Comparison of ENCODE assay signal across 1 cellular context in the genomic region with DNA sequence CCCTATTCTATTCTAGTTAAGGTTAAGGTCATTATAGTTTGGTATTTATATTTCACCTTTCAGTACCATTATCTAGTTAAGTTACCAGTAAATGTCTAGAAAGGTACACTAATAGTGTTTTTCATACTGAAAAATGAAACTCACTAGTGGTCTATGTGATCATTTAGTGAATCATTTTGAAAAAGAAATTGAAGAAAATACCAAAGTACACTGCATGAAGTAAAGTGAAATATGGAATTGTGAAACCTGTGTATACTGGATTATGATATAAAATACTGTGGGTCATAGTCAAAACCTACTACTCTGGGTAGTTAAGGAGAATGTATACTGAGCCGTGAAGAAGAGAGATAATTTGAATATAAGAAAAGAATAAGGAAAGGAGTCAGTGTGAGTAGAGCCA.
TF ChIP-seq lines count a peak whose summit lies in the region.

No MANE protein-coding gene starts in this region.

TF ChIP-seq in GM12878, 131 proteins besides CTCF, POLR2A, EP300 and RAD21:
- TF ChIP-seq ZNF24 (IDR thresholded peaks at IDR 0.05), result peak; percentile 70
- peak; percentile 70; the same call in 1 of the 2 replicates for TF ChIP-seq TCF7 (IDR thresholded peaks at IDR 0.05; ENCODE audit: borderline replicate concordance)
- TF ChIP-seq FOXM1 (IDR thresholded peaks at IDR 0.05; ENCODE audit: low read depth, low read length), result peak; percentile 85; the same call in 1 of the 2 replicates
- peak in 1 of 2 experiments; percentile 76; a peak in 1 of 4 replicates for TF ChIP-seq CEBPB (IDR thresholded peaks at IDR 0.05; ENCODE audit: borderline replicate concordance in 1 of 2, low read depth in 2 of 2, low read length in 2 of 2)
- TF ChIP-seq MTA2 (IDR thresholded peaks at IDR 0.05; ENCODE audit: low read depth), result peak; percentile 97
- TF ChIP-seq NFIC (IDR thresholded peaks at IDR 0.05; ENCODE audit: low read depth, low read length), result peak; percentile 99
- peak; percentile 91 to 96 for TF ChIP-seq IKZF2 (IDR thresholded peaks at IDR 0.05)
- TF ChIP-seq RCOR1 (conservative IDR thresholded peaks at IDR 0.05; ENCODE audit: low read depth, low read length), result 0 out of 2 replicates have a peak, but pooled peaks have one; percentile 49
- TF ChIP-seq ATF7 (IDR thresholded peaks at IDR 0.05; ENCODE audit: low read depth), result peak; percentile 94
- 0 out of 2 replicates have a peak, but pooled peaks have one; percentile 52 for TF ChIP-seq MEF2A (IDR thresholded peaks at IDR 0.05; ENCODE audit: insufficient read depth, low read depth, low read length)
- peak; percentile 85 for TF ChIP-seq TBL1XR1 (IDR thresholded peaks at IDR 0.05; ENCODE audit: low read depth, low read length)
- TF ChIP-seq GABPA (IDR thresholded peaks at IDR 0.05; ENCODE audit: low read depth), result peak; percentile 72; the same call in 1 of the 2 replicates
- TF ChIP-seq GATAD2B (conservative IDR thresholded peaks at IDR 0.05; ENCODE audit: low read depth), result 0 out of 2 replicates have a peak, but pooled peaks have one; percentile 39
- TF ChIP-seq CREB1 (IDR thresholded peaks at IDR 0.05; ENCODE audit: low read depth), result peak; percentile 14; the same call in 1 of the 2 replicates
- peak; percentile 66; the same call in 1 of the 2 replicates for TF ChIP-seq CREM (IDR thresholded peaks at IDR 0.05; ENCODE audit: low read depth)
- peak; percentile 14 to 63; a peak in 2 of 4 replicates for TF ChIP-seq BHLHE40 (IDR thresholded peaks at IDR 0.05; ENCODE audit: borderline replicate concordance in 1 of 2, low read depth in 2 of 2, low read length in 1 of 2)
- peak; percentile 99 for TF ChIP-seq JUNB (IDR thresholded peaks at IDR 0.05)
- TF ChIP-seq IRF4 (IDR thresholded peaks at IDR 0.05; ENCODE audit: low read depth, low read length), result 0 out of 2 replicates have a peak, but pooled peaks have one; percentile 40
- TF ChIP-seq ZBED1 (IDR thresholded peaks at IDR 0.05; ENCODE audit: borderline replicate concordance), result 0 out of 2 replicates have a peak, but pooled peaks have one; percentile 59
- TF ChIP-seq, protein P1, sequence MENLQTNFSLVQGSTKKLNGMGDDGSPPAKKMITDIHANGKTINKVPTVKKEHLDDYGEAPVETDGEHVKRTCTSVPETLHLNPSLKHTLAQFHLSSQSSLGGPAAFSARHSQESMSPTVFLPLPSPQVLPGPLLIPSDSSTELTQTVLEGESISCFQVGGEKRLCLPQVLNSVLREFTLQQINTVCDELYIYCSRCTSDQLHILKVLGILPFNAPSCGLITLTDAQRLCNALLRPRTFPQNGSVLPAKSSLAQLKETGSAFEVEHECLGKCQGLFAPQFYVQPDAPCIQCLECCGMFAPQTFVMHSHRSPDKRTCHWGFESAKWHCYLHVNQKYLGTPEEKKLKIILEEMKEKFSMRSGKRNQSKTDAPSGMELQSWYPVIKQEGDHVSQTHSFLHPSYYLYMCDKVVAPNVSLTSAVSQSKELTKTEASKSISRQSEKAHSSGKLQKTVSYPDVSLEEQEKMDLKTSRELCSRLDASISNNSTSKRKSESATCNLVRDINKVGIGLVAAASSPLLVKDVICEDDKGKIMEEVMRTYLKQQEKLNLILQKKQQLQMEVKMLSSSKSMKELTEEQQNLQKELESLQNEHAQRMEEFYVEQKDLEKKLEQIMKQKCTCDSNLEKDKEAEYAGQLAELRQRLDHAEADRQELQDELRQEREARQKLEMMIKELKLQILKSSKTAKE (IDR thresholded peaks at IDR 0.05; ENCODE audit: low read depth, poor library complexity, severe bottlenecking), result peak; percentile 52
- TF ChIP-seq, protein P2, sequence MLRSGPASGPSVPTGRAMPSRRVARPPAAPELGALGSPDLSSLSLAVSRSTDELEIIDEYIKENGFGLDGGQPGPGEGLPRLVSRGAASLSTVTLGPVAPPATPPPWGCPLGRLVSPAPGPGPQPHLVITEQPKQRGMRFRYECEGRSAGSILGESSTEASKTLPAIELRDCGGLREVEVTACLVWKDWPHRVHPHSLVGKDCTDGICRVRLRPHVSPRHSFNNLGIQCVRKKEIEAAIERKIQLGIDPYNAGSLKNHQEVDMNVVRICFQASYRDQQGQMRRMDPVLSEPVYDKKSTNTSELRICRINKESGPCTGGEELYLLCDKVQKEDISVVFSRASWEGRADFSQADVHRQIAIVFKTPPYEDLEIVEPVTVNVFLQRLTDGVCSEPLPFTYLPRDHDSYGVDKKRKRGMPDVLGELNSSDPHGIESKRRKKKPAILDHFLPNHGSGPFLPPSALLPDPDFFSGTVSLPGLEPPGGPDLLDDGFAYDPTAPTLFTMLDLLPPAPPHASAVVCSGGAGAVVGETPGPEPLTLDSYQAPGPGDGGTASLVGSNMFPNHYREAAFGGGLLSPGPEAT (IDR thresholded peaks at IDR 0.05; ENCODE audit: low read depth), result peak; percentile 75
- peak; percentile 65; the same call in 1 of the 2 replicates for TF ChIP-seq BMI1 (IDR thresholded peaks at IDR 0.05; ENCODE audit: borderline replicate concordance)
- 0 out of 2 replicates have a peak, but pooled peaks have one; percentile 28 for TF ChIP-seq PAX8 (IDR thresholded peaks at IDR 0.05)
- peak; percentile 93 for TF ChIP-seq ZNF217 (IDR thresholded peaks at IDR 0.05)
- TF ChIP-seq JUND (IDR thresholded peaks at IDR 0.05; ENCODE audit: low read depth, low read length), result peak; percentile 52; the same call in 1 of the 2 replicates
- TF ChIP-seq NR2F1 (conservative IDR thresholded peaks at IDR 0.05), result peak; percentile 97
- TF ChIP-seq CBFB (IDR thresholded peaks at IDR 0.05; ENCODE audit: low read depth), result peak; percentile 46; the same call in 1 of the 2 replicates
- TF ChIP-seq MEF2B (IDR thresholded peaks at IDR 0.05; ENCODE audit: partially characterized antibody, poor library complexity, severe bottlenecking), result peak; percentile 76
- TF ChIP-seq DPF2 (IDR thresholded peaks at IDR 0.05), result peak; percentile 92
- peak; percentile 96 for TF ChIP-seq RUNX3 (IDR thresholded peaks at IDR 0.05; ENCODE audit: low read length)
- TF ChIP-seq, protein P3, sequence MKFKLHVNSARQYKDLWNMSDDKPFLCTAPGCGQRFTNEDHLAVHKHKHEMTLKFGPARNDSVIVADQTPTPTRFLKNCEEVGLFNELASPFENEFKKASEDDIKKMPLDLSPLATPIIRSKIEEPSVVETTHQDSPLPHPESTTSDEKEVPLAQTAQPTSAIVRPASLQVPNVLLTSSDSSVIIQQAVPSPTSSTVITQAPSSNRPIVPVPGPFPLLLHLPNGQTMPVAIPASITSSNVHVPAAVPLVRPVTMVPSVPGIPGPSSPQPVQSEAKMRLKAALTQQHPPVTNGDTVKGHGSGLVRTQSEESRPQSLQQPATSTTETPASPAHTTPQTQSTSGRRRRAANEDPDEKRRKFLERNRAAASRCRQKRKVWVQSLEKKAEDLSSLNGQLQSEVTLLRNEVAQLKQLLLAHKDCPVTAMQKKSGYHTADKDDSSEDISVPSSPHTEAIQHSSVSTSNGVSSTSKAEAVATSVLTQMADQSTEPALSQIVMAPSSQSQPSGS (IDR thresholded peaks at IDR 0.05; ENCODE audit: low read length), result peak; percentile 95
- TF ChIP-seq PML (IDR thresholded peaks at IDR 0.05; ENCODE audit: low read length), result 0 out of 2 replicates have a peak, but pooled peaks have one; percentile 38
- peak; percentile 55; the same call in 1 of the 2 replicates for TF ChIP-seq BCL11A (IDR thresholded peaks at IDR 0.05; ENCODE audit: low read depth, low read length)
- TF ChIP-seq BACH1 (IDR thresholded peaks at IDR 0.05; ENCODE audit: borderline replicate concordance), result peak; percentile 79; the same call in 1 of the 2 replicates
- TF ChIP-seq MTA3 (IDR thresholded peaks at IDR 0.05; ENCODE audit: borderline replicate concordance, low read length), result peak; percentile 89
- peak; percentile 69 for TF ChIP-seq IKZF1 (conservative IDR thresholded peaks at IDR 0.05)
